ENCODE assay signal across 15 cellular contexts in genomic region chr10:47159361-47160228, GRCh38.
"Had no signal": no experiment of that assay in that cellular context is flagged by ENCODE, and none has a peak within 500 bp of the region (broad histone marks: within the 10 kb centered on the region; RNA-seq: fewer than 3 reads in every experiment).

No MANE protein-coding gene starts in this region.

- H3K27me3 ChIP-seq: body of pancreas, pancreas, tibial artery had no signal

- H3K4me1 ChIP-seq: body of pancreas, pancreas, tibial artery had no signal

- H3K4me1 Mint-ChIP-seq: activated CD4-positive, alpha-beta T cell treated with anti-CD3 and anti-CD28 coated beads, Interleukin-2, amount 10 ng/mL, durations not matched to agents 7 days and 5 days; central memory CD8-positive, alpha-beta T cell; neural crest cell; T-helper 17 cell had no signal

- H3K27ac ChIP-seq: body of pancreas, heart left ventricle, pancreas, tibial artery had no signal

- ATAC-seq: body of pancreas, heart left ventricle, pancreas, T-helper 17 cell had no signal

- H3K4me3 Mint-ChIP-seq: activated B cell treated with CpG ODN at 0.5 μM for 24 hours; activated CD4-positive, alpha-beta T cell treated with anti-CD3 and anti-CD28 coated beads, Interleukin-2, amount 10 ng/mL, durations not matched to agents 7 days and 5 days; activated naive CD4-positive, alpha-beta T cell treated with anti-CD3 and anti-CD28 coated beads, Interleukin-2, amount 50 U/mL, for 24 hours; central memory CD8-positive, alpha-beta T cell; neural crest cell; T-helper 17 cell had no signal

- H3K9me3 ChIP-seq: pancreas had no signal

- DNase-seq: activated B cell treated with CpG ODN at 0.5 μM for 24 hours; activated CD4-positive, alpha-beta T cell treated with anti-CD3 and anti-CD28 coated beads, Interleukin-2, amount 10 ng/mL, durations not matched to agents 7 days and 5 days; body of pancreas; cortex of kidney; effector memory CD4-positive, alpha-beta T cell; erythroblast; heart left ventricle; mesenchymal stem cell; pancreas; stimulated activated CD4-positive, alpha-beta T cell treated with anti-CD3 and anti-CD28 coated beads, Interleukin-4, amount 100 ng/mL, for 4 hours; T-helper 17 cell; tibial artery had no signal

- H3K27me3 Mint-ChIP-seq: activated CD4-positive, alpha-beta T cell treated with anti-CD3 and anti-CD28 coated beads, Interleukin-2, amount 10 ng/mL, durations not matched to agents 7 days and 5 days; activated naive CD4-positive, alpha-beta T cell treated with anti-CD3 and anti-CD28 coated beads, Interleukin-2, amount 50 U/mL, for 24 hours; central memory CD8-positive, alpha-beta T cell had no signal

- H3K4me3 ChIP-seq: body of pancreas, heart left ventricle, pancreas, tibial artery had no signal

- H3K36me3 ChIP-seq: heart left ventricle, pancreas, tibial artery had no signal

- H3K27ac Mint-ChIP-seq: activated B cell treated with CpG ODN at 0.5 μM for 24 hours; activated CD4-positive, alpha-beta T cell treated with anti-CD3 and anti-CD28 coated beads, Interleukin-2, amount 10 ng/mL, durations not matched to agents 7 days and 5 days; activated naive CD4-positive, alpha-beta T cell treated with anti-CD3 and anti-CD28 coated beads, Interleukin-2, amount 50 U/mL, for 24 hours; T-helper 17 cell had no signal
